In genomic region chr22:23684051-23684450, GRCh38 we compare ENCODE assay signal across 22 cellular contexts. TPM values are rescaled to one million over a fixed set of nuclear protein-coding genes. Genes with fewer than 3 reads are reported as not detected.
DNase-seq lines count a peak whose midpoint lies in the region; ATAC-seq, FAIRE-seq and TF ChIP-seq lines count a peak whose summit lies in the region.
"Had no signal": no experiment of that assay in that cellular context is flagged by ENCODE, and none has a peak within 500 bp of the region (broad histone marks: within the 10 kb centered on the region; RNA-seq: fewer than 3 reads in every experiment).

No MANE protein-coding gene starts in this region.

- no peak overlapping the region for H2BK15ac ChIP-seq in neuronal stem cell (ENCODE audit: low read length)

- no CpG with 5 or more reads among the region's 6 CpGs for WGBS in neuronal stem cell (ENCODE audit: extremely low coverage in 2 of 2, insufficient read length in 2 of 2, insufficient replicate concordance in 1 of 2), 2 donors

- H3K4me2 ChIP-seq in neuronal stem cell (ENCODE audit: insufficient read depth, low read length, poor library complexity, severe bottlenecking), result no peak overlapping the region
- H3K4me2 ChIP-seq: BLaER1 treated with 17β-estradiol and CSF1 and Interleukin-3, amounts not matched to agents 10 nM and 100 nM had no signal

- no peak overlapping the region for H2BK120ac ChIP-seq in neuronal stem cell (ENCODE audit: low read depth, low read length)

- ATAC-seq in Right ventricle myocardium superior (ENCODE audit: poor library complexity), result no peak
- ATAC-seq in upper lobe of right lung, result no peak
- ATAC-seq: CD8-positive, alpha-beta T cell; HCT116; Right ventricle myocardium inferior had no signal

- H3K4ac ChIP-seq in neuronal stem cell (ENCODE audit: low read length), result no peak overlapping the region

- no peak overlapping the region for H3K14ac ChIP-seq in neuronal stem cell (ENCODE audit: low read length)

- FAIRE-seq in urothelium cell line (lab: Jason Lieb, UNC), result no peak
- FAIRE-seq: GM12892, GM18507 had no signal

- H4K91ac ChIP-seq in neuronal stem cell (ENCODE audit: low read depth, low read length, poor library complexity), result no peak overlapping the region

- H2AK5ac ChIP-seq in neuronal stem cell (ENCODE audit: low read depth, low read length), result no peak overlapping the region

- H2BK5ac ChIP-seq in neuronal stem cell (ENCODE audit: low read length), result peak overlapping the region; percentile 17

- H3K36me3 ChIP-seq in neuronal stem cell (replicated peaks in 1 of 2; ENCODE audit: control insufficient read depth in 2 of 2, insufficient read depth in 2 of 2, low read length in 2 of 2) (peaks cover 9 to 28% of the 10 kb centered on the region in 2 donors), upper lobe of right lung (peaks cover 6% of the 10 kb centered on the region)

- no peaks in the 10 kb centered on the region for H3K9me3 Mint-ChIP-seq in chondrocyte (ENCODE audit: low read depth)
- H3K9me3 Mint-ChIP-seq: CD8-positive, alpha-beta T cell had no signal

- H3K4me3 ChIP-seq in neuronal stem cell (ENCODE audit: low read length in 2 of 2) (no peak overlapping the region), upper lobe of right lung (no peak overlapping the region)
- H3K4me3 ChIP-seq: BLaER1 treated with 17β-estradiol and CSF1 and Interleukin-3, amounts not matched to agents 10 nM and 100 nM; Peyer's patch had no signal

- no peaks in the 10 kb centered on the region for H3K27me3 ChIP-seq in neuronal stem cell (ENCODE audit: control insufficient read depth in 3 of 3, insufficient read depth in 3 of 3, low read depth in 1 of 3, low read length in 3 of 3)
- H3K27me3 ChIP-seq in upper lobe of right lung, result no peaks in the 10 kb centered on the region
- H3K27me3 ChIP-seq: BLaER1 treated with 17β-estradiol and CSF1 and Interleukin-3, amounts not matched to agents 10 nM and 100 nM; Peyer's patch had no signal

- no peak overlapping the region for H3K9ac ChIP-seq in neuronal stem cell (ENCODE audit: low read depth, low read length, poor library complexity)
- H3K9ac ChIP-seq: BLaER1 treated with 17β-estradiol and CSF1 and Interleukin-3, amounts not matched to agents 10 nM and 100 nM had no signal

- peaks cover 2% of the 10 kb centered on the region for H3K79me1 ChIP-seq in neuronal stem cell (ENCODE audit: low read depth, low read length)

- no peak overlapping the region for H2BK12ac ChIP-seq in neuronal stem cell (ENCODE audit: low read length)

- no peak overlapping the region for H3K27ac Mint-ChIP-seq in chondrocyte (ENCODE audit: unreplicated experiment)
- H3K27ac Mint-ChIP-seq: CD8-positive, alpha-beta T cell had no signal

- no peaks in the 10 kb centered on the region for H3K9me3 ChIP-seq in neuronal stem cell (replicated peaks in 1 of 2; ENCODE audit: control insufficient read depth in 2 of 2, insufficient read depth in 1 of 2, low read depth in 1 of 2, low read length in 2 of 2)
- no peaks in the 10 kb centered on the region for H3K9me3 ChIP-seq in upper lobe of right lung
- H3K9me3 ChIP-seq: BLaER1 treated with 17β-estradiol and CSF1 and Interleukin-3, amounts not matched to agents 10 nM and 100 nM; Peyer's patch had no signal

- intact Hi-C loops in cardiac septum (cut with DNase I), result no loop called here
- intact Hi-C loops in Right ventricle myocardium superior (cut with DNase I), result no loop called here
- intact Hi-C loops in upper lobe of right lung (cut with DNase I), result no loop called here

- no peak overlapping the region for H3K18ac ChIP-seq in neuronal stem cell (ENCODE audit: low read length)

- H2AFZ ChIP-seq in neuronal stem cell (ENCODE audit: low read length), result no peak overlapping the region

- peaks cover 5% of the 10 kb centered on the region for H3K4me1 Mint-ChIP-seq in chondrocyte (ENCODE audit: low read depth)

- no peak for TF ChIP-seq CTCF in chondrocyte (IDR thresholded peaks at IDR 0.05)
- no peak for TF ChIP-seq CTCF in upper lobe of right lung (IDR thresholded peaks at IDR 0.05)

- H3K4me1 ChIP-seq in neuronal stem cell (ENCODE audit: control insufficient read depth in 2 of 2, insufficient read depth in 1 of 2, low read depth in 1 of 2, low read length in 2 of 2), result no peaks in the 10 kb centered on the region
- no peaks in the 10 kb centered on the region for H3K4me1 ChIP-seq in upper lobe of right lung
- H3K4me1 ChIP-seq: Peyer's patch had no signal

- no peak overlapping the region for H4K8ac ChIP-seq in neuronal stem cell (ENCODE audit: low read depth, low read length)

- no peak overlapping the region for H3K4me3 Mint-ChIP-seq in chondrocyte (ENCODE audit: unreplicated experiment)
- H3K4me3 Mint-ChIP-seq: CD8-positive, alpha-beta T cell had no signal

- H3K27ac ChIP-seq in neuronal stem cell (replicated peaks; ENCODE audit: low read length) (no peak overlapping the region), upper lobe of right lung (no peak overlapping the region)
- H3K27ac ChIP-seq: BLaER1 treated with 17β-estradiol and CSF1 and Interleukin-3, amounts not matched to agents 10 nM and 100 nM; Peyer's patch had no signal

- peaks cover 11% of the 10 kb centered on the region for H3K36me3 Mint-ChIP-seq in chondrocyte (ENCODE audit: low read depth)

- DNase-seq in cardiac septum (ENCODE audit: low spot score) (peak; percentile 38), Right ventricle myocardium superior (no peak), chondrocyte (ENCODE audit: low spot score) (peak; percentile 33), neuronal stem cell (ENCODE audit: low spot score) (no peak), upper lobe of right lung (no peak), urothelium cell line (ENCODE audit: low spot score) (no peak), superior temporal gyrus (ENCODE audit: extremely low spot score) (no peak)
- DNase-seq: Calu3; CD8-positive, alpha-beta T cell; GOT3; NCI-H1105; NCI-H1694; NCI-H2081 treated with DMSO at 0.1 percent for 48 hours; NCI-H69; NK-92 treated with Interleukin-12 subunit alpha and Interleukin-12 subunit beta, amount 100 ng/mL, for 24 hours; Peyer's patch had no signal

- no peak overlapping the region for H3K23ac ChIP-seq in neuronal stem cell (ENCODE audit: low read depth, low read length, poor library complexity)

- H3K27me3 Mint-ChIP-seq in chondrocyte (ENCODE audit: low read depth), result no peaks in the 10 kb centered on the region

RNA-seq across cellular contexts. Expression of gene RGL4, which starts 6.8 kb away (rescaled TPM):
- total RNA-seq in cardiac septum, result 0.24 TPM
- not detected for total RNA-seq in Right ventricle myocardium superior
- not detected in 3 replicates for total RNA-seq in chondrocyte
- polyA plus RNA-seq in neuronal stem cell (2013, experiment 1 of 2), result not detected
- not detected for polyA plus RNA-seq in neuronal stem cell (2013, experiment 2 of 2)
- total RNA-seq in upper lobe of right lung, result 1.2 TPM
- total RNA-seq: A673, Calu3, Peyer's patch, Right ventricle myocardium inferior had no signal

RNA-seq across cellular contexts. Expression of gene DRICH1, which starts 51.9 kb away (rescaled TPM):
- total RNA-seq in cardiac septum (not detected), Right ventricle myocardium superior (0.16 TPM), chondrocyte (not detected in 3 replicates), upper lobe of right lung (0.96 TPM)
- 0.26 TPM for polyA plus RNA-seq in neuronal stem cell (2013, experiment 1 of 2)
- polyA plus RNA-seq in neuronal stem cell (2013, experiment 2 of 2), result 0.26 TPM
- total RNA-seq: Right ventricle myocardium inferior had no signal

Comparison
In these comparisons a context has a peak if more than half of its experiments do, and no peak if none do; other contexts are left out.
1. DNase-seq: peak in cardiac septum (single experiment) and chondrocyte (single experiment); none in Right ventricle myocardium superior (single experiment), neuronal stem cell (single experiment), upper lobe of right lung (single experiment), urothelium cell line (single experiment) and superior temporal gyrus (single experiment).